Comparison of ENCODE assay signal across 8 cellular contexts in the genomic region with DNA sequence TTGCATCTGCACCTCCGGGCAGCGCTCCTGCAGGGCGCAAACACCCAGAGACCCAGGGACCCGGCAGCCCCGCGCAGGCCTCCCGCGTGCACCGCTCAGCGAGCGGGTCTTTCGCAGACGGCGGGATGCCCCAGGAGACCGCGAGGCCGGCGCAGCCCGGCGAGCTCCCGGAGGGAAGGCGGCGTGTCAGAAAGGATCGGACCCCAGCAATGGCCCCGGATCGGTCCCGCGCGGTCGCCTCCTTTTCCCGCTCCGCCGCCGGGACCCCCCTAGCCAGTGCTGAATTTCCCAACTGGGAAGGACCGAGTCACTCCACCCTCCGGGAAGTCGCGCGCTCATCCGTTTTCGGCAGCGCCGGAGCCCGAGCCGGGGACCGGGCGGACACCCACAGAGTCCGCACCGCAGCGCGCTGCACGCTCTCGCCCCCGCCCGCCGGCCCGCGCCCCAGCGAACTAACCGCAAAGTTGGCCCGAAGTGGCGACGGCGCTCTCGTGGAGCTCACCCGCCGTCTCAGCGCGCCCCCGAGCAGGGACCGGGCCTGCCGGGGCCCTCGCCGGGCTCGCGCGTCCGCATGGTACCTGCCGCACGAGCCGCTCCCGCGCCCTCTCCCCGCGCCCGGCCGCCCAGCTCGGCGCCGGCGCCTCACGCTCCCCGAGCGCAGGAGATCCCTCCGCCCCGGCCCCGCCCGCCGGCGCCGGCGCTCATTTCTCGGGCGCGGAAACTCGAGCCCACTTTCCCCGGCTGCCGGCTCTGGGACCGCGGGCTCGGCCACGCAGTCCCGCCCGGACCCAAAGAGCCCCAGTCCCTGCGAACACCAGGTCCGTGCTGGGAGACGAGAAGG. TPM values are rescaled to one million over a fixed set of nuclear protein-coding genes. Genes with fewer than 3 reads are reported as not detected.
DNase-seq lines count a peak whose midpoint lies in the region; ATAC-seq and TF ChIP-seq lines count a peak whose summit lies in the region.

Gene FAT1 (minus strand): TSS at position 650 of the 841 bp plus-strand sequence. CDS start 14,029 bp downstream, outside the sequence.

- peaks cover 21% of the 10 kb centered on the region for H3K4me1 Mint-ChIP-seq in activated naive CD4-positive, alpha-beta T cell treated with anti-CD3 and anti-CD28 coated beads for 36 hours (ENCODE audit: low read depth)
- no peaks in the 10 kb centered on the region for H3K4me1 Mint-ChIP-seq in effector memory CD8-positive, alpha-beta T cell (ENCODE audit: low read depth in 2 of 2)

- no peaks in the 10 kb centered on the region for H3K36me3 Mint-ChIP-seq in activated naive CD4-positive, alpha-beta T cell treated with anti-CD3 and anti-CD28 coated beads for 36 hours (ENCODE audit: low read depth)
- no peaks in the 10 kb centered on the region for H3K36me3 Mint-ChIP-seq in effector memory CD8-positive, alpha-beta T cell (ENCODE audit: insufficient read depth)

- H3K9me3 ChIP-seq in Peyer's patch: no peaks in the 10 kb centered on the region
- peaks cover 9 to 15% of the 10 kb centered on the region in 2 donors for H3K9me3 ChIP-seq in duodenal mucosa (ENCODE audit: control insufficient read depth in 1 of 2, low read length in 2 of 2)
- no peaks in the 10 kb centered on the region for H3K9me3 ChIP-seq in right lobe of liver

- WGBS in right lobe of liver (ENCODE audit: insufficient coverage, low coverage, low lambda C conversion rate, missing lambda C conversion rate): 0% methylated on average over 3 of the region's 117 CpGs

- H3K27ac Mint-ChIP-seq in activated naive CD4-positive, alpha-beta T cell treated with anti-CD3 and anti-CD28 coated beads for 36 hours: no peak within 1 kb of the TSS
- no peak within 1 kb of the TSS for H3K27ac Mint-ChIP-seq in effector memory CD8-positive, alpha-beta T cell

- intact Hi-C loops in activated naive CD4-positive, alpha-beta T cell treated with anti-CD3 and anti-CD28 coated beads for 36 hours (cut with micrococcal nuclease): loop anchor here (5.0 to 10.0 kb wide), 2 partner anchors 426 to 881 kb away; no protein-coding TSS in a partner anchor
- intact Hi-C loops in right lobe of liver (cut with DNase I): no loop called here

- no peak for DNase-seq in activated naive CD4-positive, alpha-beta T cell treated with anti-CD3 and anti-CD28 coated beads for 36 hours
- DNase-seq in activated naive CD4-positive, alpha-beta T cell treated with anti-CD3 and anti-CD28 coated beads, Interleukin-2, amount 50 U/mL, for 16 hours: no peak
- DNase-seq in Peyer's patch: peak in 2 of 3 donors; percentile 71 to 84
- DNase-seq in right lobe of liver: peak; percentile 70 to 73 (median 72)
- DNase-seq in substantia nigra (lab: John Stamatoyannopoulos, UW): peak in 42 of 49 donors; percentile 9 to 77 (median 47)
- DNase-seq in effector memory CD8-positive, alpha-beta T cell: no peak

- no peak for TF ChIP-seq CTCF in Peyer's patch (IDR thresholded peaks at IDR 0.05)
- no peak for TF ChIP-seq CTCF in right lobe of liver (IDR thresholded peaks at IDR 0.05)

- CTCF ChIA-PET in activated naive CD4-positive, alpha-beta T cell treated with anti-CD3 and anti-CD28 coated beads for 36 hours (lab: Charles Lee): no interaction called here

- peak within 1 kb of the TSS; percentile 46 for H3K4me3 Mint-ChIP-seq in activated naive CD4-positive, alpha-beta T cell treated with anti-CD3 and anti-CD28 coated beads for 36 hours
- H3K4me3 Mint-ChIP-seq in effector memory CD8-positive, alpha-beta T cell: no peak within 1 kb of the TSS

- H3K27me3 ChIP-seq in Peyer's patch (no peaks in the 10 kb centered on the region), duodenal mucosa (ENCODE audit: control insufficient read depth in 1 of 2, insufficient read depth in 2 of 2, low read length in 2 of 2) (peaks cover 0 to 3% of the 10 kb centered on the region in 2 donors), right lobe of liver (no peaks in the 10 kb centered on the region)

- peak within 1 kb of the TSS; percentile 68 to 87 for H3K9ac ChIP-seq in duodenal mucosa (ENCODE audit: low read depth in 1 of 2, low read length in 2 of 2)

- H3K9me3 Mint-ChIP-seq in activated naive CD4-positive, alpha-beta T cell treated with anti-CD3 and anti-CD28 coated beads for 36 hours: no peaks in the 10 kb centered on the region
- no peaks in the 10 kb centered on the region for H3K9me3 Mint-ChIP-seq in effector memory CD8-positive, alpha-beta T cell

- ATAC-seq in right lobe of liver (peak; percentile 41 to 72 (median 64)), HG03521 (IDR thresholded peaks at IDR 0.05; ENCODE audit: unreplicated experiment) (no peak)
- ATAC-seq in effector memory CD8-positive, alpha-beta T cell (replicated peaks): no peak

- H3K4me1 ChIP-seq in Peyer's patch (no peaks in the 10 kb centered on the region), duodenal mucosa (ENCODE audit: control insufficient read depth in 1 of 2, insufficient read depth in 2 of 2, low read length in 2 of 2) (peaks cover 0 to 4% of the 10 kb centered on the region in 2 donors), right lobe of liver (peaks cover 0 to 10% (median 0%) of the 10 kb centered on the region in 4 donors)

- H3K4me3 ChIP-seq in Peyer's patch (peak within 1 kb of the TSS; percentile 40 to 88 (median 68)), duodenal mucosa (ENCODE audit: low read depth in 1 of 2, low read length in 2 of 2) (peak within 1 kb of the TSS; percentile 78 to 87), right lobe of liver (peak within 1 kb of the TSS; percentile 63 to 88 (median 72))

- H3K27me3 Mint-ChIP-seq in activated naive CD4-positive, alpha-beta T cell treated with anti-CD3 and anti-CD28 coated beads for 36 hours (ENCODE audit: low read depth): peaks cover 51% of the 10 kb centered on the region
- H3K27me3 Mint-ChIP-seq in effector memory CD8-positive, alpha-beta T cell: peaks cover 30 to 42% of the 10 kb centered on the region in 2 donors

- H3K27ac ChIP-seq in Peyer's patch (peak within 1 kb of the TSS; percentile 64 to 97 (median 96)), duodenal mucosa (ENCODE audit: low read depth, low read length) (peak within 1 kb of the TSS; percentile 76), right lobe of liver (peak within 1 kb of the TSS; percentile 85 to 93 (median 87)), substantia nigra (ENCODE audit: low read depth, low read length, poor library complexity, severe bottlenecking) (peak within 1 kb of the TSS; percentile 30)

- TF ChIP-seq POLR2A in Peyer's patch (IDR thresholded peaks at IDR 0.05) (peak; percentile 47), right lobe of liver (IDR thresholded peaks at IDR 0.05) (peak; percentile 84)

- H3K36me3 ChIP-seq in Peyer's patch: no peaks in the 10 kb centered on the region
- no peaks in the 10 kb centered on the region for H3K36me3 ChIP-seq in duodenal mucosa (ENCODE audit: control insufficient read depth in 1 of 2, insufficient read depth in 2 of 2, low read length in 2 of 2)
- no peaks in the 10 kb centered on the region for H3K36me3 ChIP-seq in right lobe of liver

RNA-seq across cellular contexts. Expression of gene FAT1, which starts in this region (rescaled TPM):
- total RNA-seq in activated naive CD4-positive, alpha-beta T cell treated with anti-CD3 and anti-CD28 coated beads for 36 hours: under 1 TPM; 0.02 to 0.43 TPM
- total RNA-seq in Peyer's patch (100 to 1,000 TPM in 3 of 4 donors, 10 to 100 TPM in 1; 88.3 to 580 (median 468) TPM), right lobe of liver (100 to 1,000 TPM in 2 of 6 experiments, 10 to 100 TPM in 4; 32.9 to 173 (median 69.7) TPM)

Comparison
In these comparisons a context has a peak if more than half of its experiments do, and no peak if none do; other contexts are left out.
1. RNA of gene FAT1 (total RNA-seq): 88.3 to 580 TPM in Peyer's patch and 32.9 to 173 TPM in right lobe of liver; 0.02 to 0.43 TPM in activated naive CD4-positive, alpha-beta T cell treated with anti-CD3 and anti-CD28 coated beads for 36 hours; every median in the first group is over 10 times any median in the second.
2. DNase-seq: peak in Peyer's patch (2 of 3), right lobe of liver (3 of 3) and substantia nigra (42 of 49); none in activated naive CD4-positive, alpha-beta T cell treated with anti-CD3 and anti-CD28 coated beads for 36 hours (single experiment), activated naive CD4-positive, alpha-beta T cell treated with anti-CD3 and anti-CD28 coated beads, Interleukin-2, amount 50 U/mL, for 16 hours (single experiment) and effector memory CD8-positive, alpha-beta T cell (0 of 3).
3. H3K27ac ChIP-seq: peak in every context shown above with its lines; median percentile 96 in Peyer's patch; 87 in right lobe of liver; 76 in duodenal mucosa; 30 in substantia nigra.
4. ATAC-seq: peak in right lobe of liver (4 of 4); none in HG03521 (single experiment) and effector memory CD8-positive, alpha-beta T cell (single experiment).
5. Peak in every context shown above with its lines, with median percentiles within 50 percentile points of each other: H3K4me3 ChIP-seq.